In the genomic region with DNA sequence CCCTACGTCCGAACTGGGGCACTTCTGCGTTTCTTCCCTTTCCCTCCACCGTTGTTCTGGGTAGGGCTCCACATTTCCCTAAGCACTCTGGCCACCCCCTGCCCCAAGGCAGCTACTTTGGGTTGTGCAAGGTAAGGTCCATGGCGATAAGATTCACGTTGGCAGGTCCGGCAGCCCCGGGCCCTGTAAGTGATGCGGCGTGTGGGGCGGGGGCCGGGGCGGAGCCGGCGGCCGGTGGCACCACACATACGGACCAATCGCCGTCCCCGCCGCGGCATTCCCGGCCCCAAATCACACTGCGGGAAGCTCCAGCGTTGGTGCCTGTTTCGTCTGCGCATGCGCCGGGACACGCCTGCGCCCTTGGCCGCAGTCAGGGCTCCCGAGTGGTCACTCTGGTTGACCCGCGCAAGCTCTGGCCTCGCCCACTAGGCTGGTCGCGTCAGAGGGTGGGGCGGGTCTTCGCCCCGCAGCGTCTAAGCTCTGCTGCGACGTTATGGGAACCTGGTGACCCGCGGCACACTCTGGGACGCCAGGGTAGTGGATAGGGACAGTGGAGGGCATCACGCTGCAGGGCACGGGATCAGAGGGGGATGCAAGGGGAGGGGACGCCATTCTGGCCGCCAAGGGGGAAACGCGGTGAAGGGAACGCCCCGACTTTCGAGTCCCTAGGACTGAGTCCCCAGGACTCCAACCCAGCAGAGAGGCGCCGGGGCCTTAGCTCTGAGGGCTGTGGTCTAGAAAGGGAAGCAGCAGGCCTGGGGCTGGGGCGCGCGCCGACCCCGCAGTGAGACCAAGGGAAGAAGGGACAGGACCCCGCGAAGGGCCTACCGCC, we compare ENCODE assay signal across 8 cellular contexts. TPM values are rescaled to one million over a fixed set of nuclear protein-coding genes. Genes with fewer than 3 reads are reported as not detected.
A peak's percentile ranks its signal among the peaks of the same experiment; 100 is the strongest.
DNase-seq lines count a peak whose midpoint lies in the region; ATAC-seq and TF ChIP-seq lines count a peak whose summit lies in the region.

No MANE protein-coding gene starts in this region.

- H3K27ac ChIP-seq in CD4-positive, alpha-beta T cell (ENCODE audit: low read depth, low read length): no peak overlapping the region
- H3K27ac ChIP-seq in stomach smooth muscle (ENCODE audit: low read length): peak overlapping the region; percentile 85

- peak; percentile 20 for ATAC-seq in CD4-positive, alpha-beta T cell (ENCODE audit: poor library complexity)
- ATAC-seq in HG03460 (IDR thresholded peaks at IDR 0.05; ENCODE audit: unreplicated experiment): peak; percentile 42

- no peaks in the 10 kb centered on the region for H3K9me3 Mint-ChIP-seq in CD4-positive, alpha-beta T cell

- POLR2A ChIA-PET in CD4-positive, alpha-beta T cell (lab: Charles Lee): interaction anchor here (0.9 to 2.0 kb wide), 4 partner anchors 14 to 153 kb away, joined by 3 to 12 read pairs (median 6); a partner anchor contains a TSS

- no peaks in the 10 kb centered on the region for H3K36me3 Mint-ChIP-seq in CD4-positive, alpha-beta T cell (ENCODE audit: low read depth)

- H3K27me3 ChIP-seq in CD4-positive, alpha-beta T cell (ENCODE audit: control insufficient read depth, insufficient read depth, low read length): peaks cover 19% of the 10 kb centered on the region
- no peaks in the 10 kb centered on the region for H3K27me3 ChIP-seq in stomach smooth muscle (ENCODE audit: control insufficient read depth in 1 of 2, insufficient read depth in 2 of 2, low read length in 2 of 2)

- peaks cover 19% of the 10 kb centered on the region for H3K4me1 ChIP-seq in stomach smooth muscle (ENCODE audit: control insufficient read depth, insufficient read depth, low read length)

- CTCF ChIA-PET in CD4-positive, alpha-beta T cell (lab: Charles Lee): interaction anchor here (0.7 to 6.7 kb wide), 6 partner anchors 7 to 267 kb away, joined by 3 to 50 read pairs (median 5); a partner anchor contains a TSS

- H3K9me3 ChIP-seq in CD4-positive, alpha-beta T cell (ENCODE audit: control insufficient read depth, low read length): no peaks in the 10 kb centered on the region
- no peaks in the 10 kb centered on the region for H3K9me3 ChIP-seq in stomach smooth muscle (ENCODE audit: control insufficient read depth in 2 of 2, low read length in 2 of 2)

- intact Hi-C loops in CD4-positive, alpha-beta T cell (cut with DNase I, micrococcal nuclease): no loop called here

- peak overlapping the region; percentile 86 to 88 for H3K9ac ChIP-seq in stomach smooth muscle (ENCODE audit: low read length in 2 of 2)

- H3K4me3 ChIP-seq in epithelial cell of proximal tubule (ENCODE audit: low read depth, low read length) (peak overlapping the region; percentile 91), stomach smooth muscle (ENCODE audit: low read length in 2 of 2) (peak overlapping the region; percentile 93)

- H3K36me3 ChIP-seq in stomach smooth muscle (ENCODE audit: control insufficient read depth in 2 of 2, insufficient read depth in 2 of 2, low read length in 2 of 2): peaks cover 17% of the 10 kb centered on the region in 2 donors

- peak overlapping the region; percentile 89 for H3K4me3 Mint-ChIP-seq in CD4-positive, alpha-beta T cell

- TF ChIP-seq CTCF in CD4-positive, alpha-beta T cell (IDR thresholded peaks at IDR 0.05): no peak
- TF ChIP-seq CTCF in epithelial cell of proximal tubule (conservative IDR thresholded peaks at IDR 0.05; ENCODE audit: low read depth, low read length): no peak

- peaks cover 13% of the 10 kb centered on the region for H3K4me1 Mint-ChIP-seq in CD4-positive, alpha-beta T cell (ENCODE audit: low read depth)

- H3K27me3 Mint-ChIP-seq in CD4-positive, alpha-beta T cell: peaks cover 61% of the 10 kb centered on the region

- H3K27ac Mint-ChIP-seq in CD4-positive, alpha-beta T cell: no peak overlapping the region

- no peak for DNase-seq in CD4-positive, alpha-beta T cell
- DNase-seq in GM19240 (ENCODE audit: insufficient read length, low spot score) (peak; percentile 52), NCI-H524 treated with DMSO at 0.1 percent for 48 hours (lab: John Stamatoyannopoulos, UW) (peak; percentile 34), epithelial cell of proximal tubule (ENCODE audit: low read depth) (peak; percentile 61), midbrain (lab: John Stamatoyannopoulos, UW) (peak; percentile 99)
- DNase-seq in activated CD8-positive, alpha-beta memory T cell treated with anti-CD3 and anti-CD28 coated beads for 48 hours (ENCODE audit: low read depth in 2 of 3, low spot score in 2 of 3): peak in 2 of 3 experiments; percentile 32

RNA-seq across cellular contexts. Expression of a gene that starts 1.6 kb away (rescaled TPM):
- total RNA-seq in CD4-positive, alpha-beta T cell: under 1 TPM; 0.56 to 0.77 TPM
- 64.6 and 100 TPM in 2 replicates for total RNA-seq in epithelial cell of proximal tubule

RNA-seq across cellular contexts. Expression of a gene that starts 12.9 kb away (rescaled TPM):
- total RNA-seq in CD4-positive, alpha-beta T cell: under 1 TPM; 0.08 to 0.33 TPM
- 169 and 442 TPM in 2 replicates for total RNA-seq in epithelial cell of proximal tubule

RNA-seq across cellular contexts. Expression of a gene that starts 22.5 kb away (rescaled TPM):
- 1 to 10 TPM; 7.5 to 9.1 TPM for total RNA-seq in CD4-positive, alpha-beta T cell
- 70.6 and 120 TPM in 2 replicates for total RNA-seq in epithelial cell of proximal tubule

RNA-seq across cellular contexts. Expression of a gene that starts 22.8 kb away (rescaled TPM):
- 10 to 100 TPM; 55.2 to 56.0 TPM for total RNA-seq in CD4-positive, alpha-beta T cell
- total RNA-seq in epithelial cell of proximal tubule: 95.1 and 102 TPM in 2 replicates

Comparison
In these comparisons a context has a peak if more than half of its experiments do, and no peak if none do; other contexts are left out.
1. DNase-seq: peak in GM19240 (single experiment), NCI-H524 treated with DMSO at 0.1 percent for 48 hours (single experiment), activated CD8-positive, alpha-beta memory T cell treated with anti-CD3 and anti-CD28 coated beads for 48 hours (2 of 3), epithelial cell of proximal tubule (single experiment) and midbrain (single experiment); none in CD4-positive, alpha-beta T cell (0 of 10).
2. RNA of a gene that starts 1.6 kb away (total RNA-seq): 64.6 to 100 TPM in epithelial cell of proximal tubule; 0.56 to 0.77 TPM in CD4-positive, alpha-beta T cell; every median in the first group is over 10 times any median in the second.
3. RNA of a gene that starts 12.9 kb away (total RNA-seq): 169 to 442 TPM in epithelial cell of proximal tubule; 0.08 to 0.33 TPM in CD4-positive, alpha-beta T cell; every median in the first group is over 100 times any median in the second.